In the genomic region with DNA sequence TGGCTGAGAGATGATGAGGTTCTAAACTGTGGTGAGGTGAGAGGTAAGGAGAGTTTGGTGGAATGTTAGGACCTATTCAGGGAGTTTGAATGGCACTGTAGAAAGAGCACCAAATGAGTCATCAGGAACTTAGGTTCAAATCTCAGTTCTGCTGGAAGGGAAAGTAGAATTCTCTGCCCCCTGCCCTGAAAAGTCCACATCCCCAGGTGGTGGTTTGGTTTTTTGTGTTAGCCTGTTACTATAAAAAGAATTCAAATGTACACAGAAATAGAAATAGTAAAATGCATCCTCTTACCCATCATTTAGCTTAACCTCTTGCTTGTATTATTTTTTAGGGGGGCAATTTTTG, we compare ENCODE assay signal across 15 cellular contexts. TPM values are rescaled to one million over a fixed set of nuclear protein-coding genes. Genes with fewer than 3 reads are reported as not detected.
DNase-seq lines count a peak whose midpoint lies in the region; ATAC-seq, FAIRE-seq and TF ChIP-seq lines count a peak whose summit lies in the region.
"Had no signal": no experiment of that assay in that cellular context is flagged by ENCODE, and none has a peak within 500 bp of the region (broad histone marks: within the 10 kb centered on the region; RNA-seq: fewer than 3 reads in every experiment).

No MANE protein-coding gene starts in this region.

- in situ Hi-C loops in GM12878 (cut with MboI) (no loop called here), ACHN (cut with HindIII; ENCODE audit: low pct_ligation_motif_present, low pct_unique_long_range_greater_than_20kb, low sequenced_read_pairs) (no loop called here)

- POLR2A ChIA-PET in GM12878 (lab: Charles Lee): interaction anchor here (0.7 to 7.6 kb wide), 4 partner anchors 11 to 16 kb away, joined by 3 to 78 read pairs (median 4); no protein-coding TSS in a partner anchor

- no peak for TF ChIP-seq EP300 in GM12878 (IDR thresholded peaks at IDR 0.05; ENCODE audit: borderline replicate concordance in 1 of 2, control insufficient read depth in 1 of 2, low read depth in 2 of 2, low read length in 2 of 2)

- no peak for TF ChIP-seq POLR2A in GM12878 (IDR thresholded peaks at IDR 0.05; ENCODE audit: low read depth, low read length)

- H4K91ac ChIP-seq in neuronal stem cell (ENCODE audit: low read depth, low read length, poor library complexity): no peak overlapping the region

- RAD21 ChIA-PET in GM12878 (lab: Charles Lee; ENCODE audit: unreplicated experiment): interaction anchor here (1.2 to 3.0 kb wide), 8 partner anchors 9 to 38 kb away, joined by 3 to 18 read pairs (median 4); a partner anchor contains a TSS

- H3K4me3 ChIP-seq in GM12878: peak overlapping the region; percentile 59
- no peak overlapping the region for H3K4me3 ChIP-seq in neuronal stem cell (ENCODE audit: low read length in 2 of 2)
- H3K4me3 ChIP-seq in dorsolateral prefrontal cortex: no peak overlapping the region
- H3K4me3 ChIP-seq: PC-9 had no signal

- TF ChIP-seq CTCF in GM12878 (IDR thresholded peaks at IDR 0.05 in 2 of 3, conservative IDR thresholded peaks at IDR 0.05 in 1 of 3; ENCODE audit: control insufficient read depth in 2 of 3, extremely low read depth in 1 of 3, insufficient read depth in 1 of 3, low read depth in 3 of 3, low read length in 3 of 3): no peak
- no peak for TF ChIP-seq CTCF in dorsolateral prefrontal cortex (IDR thresholded peaks at IDR 0.05 in 54 of 56, conservative IDR thresholded peaks at IDR 0.05 in 2 of 56; ENCODE audit: low read depth in 1 of 56, partially characterized antibody in 56 of 56)

- no peak for TF ChIP-seq RAD21 in GM12878 (IDR thresholded peaks at IDR 0.05; ENCODE audit: insufficient read depth, low read depth, low read length)

- H2BK120ac ChIP-seq in neuronal stem cell (ENCODE audit: low read depth, low read length): no peak overlapping the region

- SMC1A ChIA-PET in GM12878 (lab: Charles Lee; ENCODE audit: uncharacterized antibody, unreplicated experiment): interaction anchor here (0.8 to 6.3 kb wide), 14 partner anchors 8 to 61 kb away, joined by 3 to 107 read pairs (median 5); no protein-coding TSS in a partner anchor

- no peaks in the 10 kb centered on the region for H3K79me1 ChIP-seq in neuronal stem cell (ENCODE audit: low read depth, low read length)

- H2BK12ac ChIP-seq in neuronal stem cell (ENCODE audit: low read length): no peak overlapping the region

- H3K4me1 ChIP-seq in GM12878 (ENCODE audit: control insufficient read depth, insufficient read depth, low read length) (peaks cover 93% of the 10 kb centered on the region), neuronal stem cell (ENCODE audit: control insufficient read depth in 2 of 2, insufficient read depth in 1 of 2, low read depth in 1 of 2, low read length in 2 of 2) (peaks cover 0 to 8% of the 10 kb centered on the region in 2 donors)

- no peak overlapping the region for H3K23ac ChIP-seq in neuronal stem cell (ENCODE audit: low read depth, low read length, poor library complexity)

- DNase-seq in GM12878 (ENCODE audit: low read depth, low spot score): no peak
- no peak for DNase-seq in neuronal stem cell (ENCODE audit: low spot score)
- DNase-seq in kidney glomerular epithelial cell (lab: John Stamatoyannopoulos, UW): no peak
- DNase-seq in dorsolateral prefrontal cortex: no peak
- no peak for DNase-seq in ACHN
- DNase-seq: activated CD4-positive, alpha-beta memory T cell treated with anti-CD3 and anti-CD28 coated beads for 36 hours; GOT3; NCI-H1694 treated with DMSO at 0.1 percent for 48 hours had no signal

- H3K9me3 ChIP-seq in GM12878 (replicated peaks; ENCODE audit: control insufficient read depth, insufficient read depth, low read length): no peaks in the 10 kb centered on the region; the same call in 2 of the 3 replicates
- no peaks in the 10 kb centered on the region for H3K9me3 ChIP-seq in neuronal stem cell (replicated peaks in 1 of 2; ENCODE audit: control insufficient read depth in 2 of 2, insufficient read depth in 1 of 2, low read depth in 1 of 2, low read length in 2 of 2)

- FAIRE-seq in GM12878 (lab: Jason Lieb, UNC): peak; percentile 62
- FAIRE-seq: colon, HepG2 had no signal

- H3K27me3 ChIP-seq in GM12878 (replicated peaks in 1 of 2; ENCODE audit: control insufficient read depth in 2 of 2, insufficient read depth in 2 of 2, low read length in 1 of 2) (no peaks in the 10 kb centered on the region), neuronal stem cell (ENCODE audit: control insufficient read depth in 3 of 3, insufficient read depth in 3 of 3, low read depth in 1 of 3, low read length in 3 of 3) (peaks cover 0 to 34% (median 0%) of the 10 kb centered on the region in 3 experiments), dorsolateral prefrontal cortex (no peaks in the 10 kb centered on the region)

- H2AK5ac ChIP-seq in neuronal stem cell (ENCODE audit: low read depth, low read length): no peak overlapping the region

- H2BK5ac ChIP-seq in neuronal stem cell (ENCODE audit: low read length): no peak overlapping the region

- no peaks in the 10 kb centered on the region for H4K20me1 ChIP-seq in GM12878 (ENCODE audit: control insufficient read depth, insufficient read depth)

- peak overlapping the region; percentile 85 for H3K27ac ChIP-seq in GM12878 (ENCODE audit: control insufficient read depth, insufficient read depth)
- no peak overlapping the region for H3K27ac ChIP-seq in neuronal stem cell (replicated peaks; ENCODE audit: low read length)
- H3K27ac ChIP-seq in dorsolateral prefrontal cortex: no peak overlapping the region
- H3K27ac ChIP-seq: PC-9 had no signal

- no TSS peak for BruUV-seq in GM12878 (replicated peaks; lab: Mats Ljungman, UMichigan)

- H3K9ac ChIP-seq in GM12878 (ENCODE audit: control insufficient read depth, insufficient read depth, low read length): peak overlapping the region; percentile 19
- H3K9ac ChIP-seq in neuronal stem cell (ENCODE audit: low read depth, low read length, poor library complexity): no peak overlapping the region

- no peak overlapping the region for H3K18ac ChIP-seq in neuronal stem cell (ENCODE audit: low read length)

- H2BK15ac ChIP-seq in neuronal stem cell (ENCODE audit: low read length): no peak overlapping the region

- peak; percentile 49 for ATAC-seq in GM18858 (IDR thresholded peaks at IDR 0.05; ENCODE audit: unreplicated experiment)
- ATAC-seq in GM21526 (IDR thresholded peaks at IDR 0.05; ENCODE audit: low FRiP score, unreplicated experiment): peak; percentile 54
- peak; percentile 53 for ATAC-seq in HG03066 (IDR thresholded peaks at IDR 0.05; ENCODE audit: low read depth, unreplicated experiment)
- peak; percentile 45 for ATAC-seq in GM12878
- ATAC-seq: HepG2 had no signal

- H4K8ac ChIP-seq in neuronal stem cell (ENCODE audit: low read depth, low read length): no peak overlapping the region

- CTCF ChIA-PET in GM12878 (lab: Yijun Ruan, JAX): interaction anchor here (0.8 to 4.8 kb wide), 8 partner anchors 9 to 38 kb away, joined by 3 to 32 read pairs (median 4); a partner anchor contains a TSS

- peaks cover 90% of the 10 kb centered on the region for H3K79me2 ChIP-seq in GM12878 (ENCODE audit: control insufficient read depth, insufficient read depth, low read length)

- intact Hi-C loops in GM12878 (cut with micrococcal nuclease; ENCODE audit: unreplicated experiment): no loop called here
- intact Hi-C loops in dorsolateral prefrontal cortex (cut with DNase I): no loop called here

- no peak overlapping the region for H3K14ac ChIP-seq in neuronal stem cell (ENCODE audit: low read length)

- H3K36me3 ChIP-seq in GM12878 (ENCODE audit: control insufficient read depth in 2 of 2, insufficient read depth in 2 of 2, low read length in 1 of 2) (peaks cover 0 to 7% of the 10 kb centered on the region in 2 experiments; a peak in 1 of 4 replicates), neuronal stem cell (replicated peaks in 1 of 2; ENCODE audit: control insufficient read depth in 2 of 2, insufficient read depth in 2 of 2, low read length in 2 of 2) (no peaks in the 10 kb centered on the region)

- H3K4me2 ChIP-seq in GM12878 (ENCODE audit: control insufficient read depth, insufficient read depth) (peak overlapping the region; percentile 98), neuronal stem cell (ENCODE audit: insufficient read depth, low read length, poor library complexity, severe bottlenecking) (no peak overlapping the region)
- H3K4me2 ChIP-seq: PC-9 had no signal

- H2AFZ ChIP-seq in GM12878 (ENCODE audit: control insufficient read depth, low read depth, low read length) (no peak overlapping the region), neuronal stem cell (ENCODE audit: low read length) (no peak overlapping the region)
- H2AFZ ChIP-seq: PC-9 had no signal

- H3K4ac ChIP-seq in neuronal stem cell (ENCODE audit: low read length): no peak overlapping the region

RNA-seq across cellular contexts. Expression of a gene that starts 20.2 kb away (rescaled TPM):
- total RNA-seq in GM12878 (2013; cell fraction: nucleolus; rRNA removed): 230 and 231 TPM in 2 replicates
- 41.2 and 44.3 TPM in 2 replicates for total RNA-seq in GM12878 (2014; rRNA removed)
- 48.6 and 54.1 TPM in 2 replicates for total RNA-seq in GM12878 (2014; rRNA removed; fragmentation: Illumina TruSeq; extraction: Trizol)
- total RNA-seq in GM12878 (2021): 45.2 and 52.5 TPM in 2 replicates
- polyA plus RNA-seq in GM12878 (2011; ENCODE audit: low read depth): 26.0 TPM
- 48.1 and 49.6 TPM in 2 replicates for polyA plus RNA-seq in GM12878 (2011; rRNA removed)
- polyA plus RNA-seq in GM12878 (2011; cell fraction: cytosol; rRNA removed): 40.3 and 54.5 TPM in 2 replicates
- 107 and 148 TPM in 2 replicates for polyA plus RNA-seq in GM12878 (2011; cell fraction: nucleus; rRNA removed)
- polyA plus RNA-seq in GM12878 (2012): 37.0 and 41.9 TPM in 2 replicates
- 56.3 and 69.7 TPM in 2 replicates for polyA plus RNA-seq in GM12878 (2014; fragmentation: Illumina TruSeq; extraction: Trizol)
- 10 to 100 TPM; 17.3 to 22.3 TPM for polyA plus RNA-seq in GM12878 (2014; fragmentation: Nextera tagmentation; extraction: Ambion mirVana)
- polyA plus RNA-seq in GM12878 (2014; rRNA removed): 30.7 and 37.3 TPM in 2 replicates
- polyA plus RNA-seq in GM12878 (2016; fragmentation: Nextera tagmentation; extraction: Ambion mirVana): 10 to 100 TPM; 28.1 to 35.7 TPM
- polyA minus RNA-seq in GM12878 (2011; rRNA and poly(A)+ RNA removed): 91.7 and 108 TPM in 2 replicates
- 24.9 and 39.3 TPM in 2 replicates for polyA minus RNA-seq in GM12878 (2011; cell fraction: cytosol; rRNA and poly(A)+ RNA removed)
- polyA minus RNA-seq in GM12878 (2011; cell fraction: nucleus; rRNA and poly(A)+ RNA removed): 61.4 and 92.7 TPM in 2 replicates
- polyA plus RNA-seq in neuronal stem cell (2013, experiment 1 of 2): 1.7 TPM
- 2.3 TPM for polyA plus RNA-seq in neuronal stem cell (2013, experiment 2 of 2)
- 100 to 1,000 TPM in 1 of 120 experiments, 10 to 100 TPM in 119; 14.4 to 115 (median 35.6) TPM for total RNA-seq in dorsolateral prefrontal cortex

RNA-seq across cellular contexts. Expression of a gene that starts 48.7 kb away (rescaled TPM):
- not detected in 2 replicates for total RNA-seq in GM12878 (2013; cell fraction: nucleolus; rRNA removed)
- total RNA-seq in GM12878 (2014; rRNA removed): not detected in 2 replicates
- not detected in 2 replicates for total RNA-seq in GM12878 (2014; rRNA removed; fragmentation: Illumina TruSeq; extraction: Trizol)
- total RNA-seq in GM12878 (2021): not detected in 2 replicates
- 0.37 TPM for polyA plus RNA-seq in GM12878 (2011; ENCODE audit: low read depth)
- not detected in 2 replicates for polyA plus RNA-seq in GM12878 (2011; rRNA removed)
- not detected in 2 replicates for polyA plus RNA-seq in GM12878 (2011; cell fraction: cytosol; rRNA removed)
- polyA plus RNA-seq in GM12878 (2011; cell fraction: nucleus; rRNA removed): not detected in 2 replicates
- polyA plus RNA-seq in GM12878 (2012): 0.09 and 0.15 TPM in 2 replicates
- not detected in 2 replicates for polyA plus RNA-seq in GM12878 (2014; fragmentation: Illumina TruSeq; extraction: Trizol)
- under 1 TPM; 0.04 to 0.06 TPM for polyA plus RNA-seq in GM12878 (2014; fragmentation: Nextera tagmentation; extraction: Ambion mirVana)
- polyA plus RNA-seq in GM12878 (2014; rRNA removed): not detected in 2 replicates
- polyA plus RNA-seq in GM12878 (2016; fragmentation: Nextera tagmentation; extraction: Ambion mirVana): under 1 TPM; 0.35 to 0.71 TPM
- polyA minus RNA-seq in GM12878 (2011; rRNA and poly(A)+ RNA removed): not detected in 2 replicates
- not detected in 2 replicates for polyA minus RNA-seq in GM12878 (2011; cell fraction: cytosol; rRNA and poly(A)+ RNA removed)
- polyA minus RNA-seq in GM12878 (2011; cell fraction: nucleus; rRNA and poly(A)+ RNA removed): not detected in 2 replicates
- 0.20 TPM for polyA plus RNA-seq in neuronal stem cell (2013, experiment 1 of 2)
- 0.15 TPM for polyA plus RNA-seq in neuronal stem cell (2013, experiment 2 of 2)
- total RNA-seq in dorsolateral prefrontal cortex: 1 to 10 TPM in 70 of 120 experiments, under 1 TPM in 47, not detected in 3; 0.23 to 4.4 (median 1.1) TPM
- total RNA-seq: activated CD4-positive, alpha-beta memory T cell treated with anti-CD3 and anti-CD28 coated beads for 36 hours; PC-9; T-helper 1 cell treated with Interleukin-12 subunit alpha and Interleukin-12 subunit beta and Interleukin-4 antibody, amounts not matched to agents 30 ng/mL and 1 ng/mL, for 36 hours had no signal
